8 cellular contexts compared by ENCODE assay signal in the genomic region with DNA sequence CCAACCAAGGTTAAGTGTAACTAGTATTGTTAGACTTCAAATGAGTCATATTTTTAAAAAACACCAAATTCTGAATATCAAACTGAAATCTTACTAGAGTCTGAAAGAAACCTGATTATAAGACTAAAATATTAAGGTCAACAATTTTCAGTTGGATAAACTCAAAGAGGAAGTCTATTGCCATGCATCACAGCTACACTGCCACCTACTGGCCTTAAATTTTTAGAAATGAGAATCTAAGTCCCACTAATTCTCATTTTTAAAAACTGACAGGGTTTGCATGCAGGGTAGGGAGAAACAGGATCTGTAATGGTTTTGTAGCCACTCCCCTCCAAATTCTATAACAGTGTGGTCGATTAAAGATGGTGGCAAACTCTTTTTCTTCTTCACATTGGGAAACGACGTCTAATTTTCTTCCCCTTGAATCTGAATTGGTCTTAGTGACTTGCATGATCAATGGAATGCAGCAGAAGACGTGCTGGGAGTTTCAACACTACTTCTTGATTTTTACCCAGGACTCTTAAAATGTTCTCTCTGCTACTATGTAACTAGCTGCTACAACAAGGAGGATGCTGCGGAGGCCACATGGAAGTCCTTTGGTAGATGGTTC.
DNase-seq lines count a peak whose midpoint lies in the region; ATAC-seq and TF ChIP-seq lines count a peak whose summit lies in the region.

No MANE protein-coding gene starts in this region.

- peak; percentile 37 to 43 for DNase-seq in NCI-H2081 (lab: John Stamatoyannopoulos, UW)
- DNase-seq in NCI-H2081 treated with DMSO at 0.1 percent for 48 hours (lab: John Stamatoyannopoulos, UW): no peak
- peak; percentile 52 for DNase-seq in HCEC 1CT
- DNase-seq in NCI-H69 (lab: John Stamatoyannopoulos, UW): peak; percentile 29
- no peak for DNase-seq in dorsolateral prefrontal cortex
- DNase-seq in pons (ENCODE audit: low spot score): peak; percentile 64
- no peak for DNase-seq in activated gamma-delta T cell treated with Interleukin-2 at 50 U/mL for 16 hours

- TF ChIP-seq CTCF in dorsolateral prefrontal cortex (IDR thresholded peaks at IDR 0.05 in 54 of 56, conservative IDR thresholded peaks at IDR 0.05 in 2 of 56; ENCODE audit: low read depth in 1 of 56, partially characterized antibody in 56 of 56): peak; percentile 42 to 83 (median 70)

- no peak overlapping the region for H3K27ac ChIP-seq in dorsolateral prefrontal cortex

- H3K4me3 ChIP-seq in dorsolateral prefrontal cortex: no peak overlapping the region

- ATAC-seq in GM21423 (IDR thresholded peaks at IDR 0.05; ENCODE audit: unreplicated experiment): no peak

- no peaks in the 10 kb centered on the region for H3K27me3 ChIP-seq in dorsolateral prefrontal cortex

- intact Hi-C loops in dorsolateral prefrontal cortex (cut with DNase I): loop anchor here in 1 of 2 donors (10.0 kb wide), 1 partner anchor 216 kb away; no protein-coding TSS in a partner anchor

Comparison
In these comparisons a context has a peak if more than half of its experiments do, and no peak if none do; other contexts are left out.
1. DNase-seq: peak in NCI-H2081 (2 of 2), HCEC 1CT (single experiment), NCI-H69 (single experiment) and pons (single experiment); none in NCI-H2081 treated with DMSO at 0.1 percent for 48 hours (single experiment), dorsolateral prefrontal cortex (0 of 10) and activated gamma-delta T cell treated with Interleukin-2 at 50 U/mL for 16 hours (single experiment).